15 cellular contexts compared by ENCODE assay signal in the genomic region with DNA sequence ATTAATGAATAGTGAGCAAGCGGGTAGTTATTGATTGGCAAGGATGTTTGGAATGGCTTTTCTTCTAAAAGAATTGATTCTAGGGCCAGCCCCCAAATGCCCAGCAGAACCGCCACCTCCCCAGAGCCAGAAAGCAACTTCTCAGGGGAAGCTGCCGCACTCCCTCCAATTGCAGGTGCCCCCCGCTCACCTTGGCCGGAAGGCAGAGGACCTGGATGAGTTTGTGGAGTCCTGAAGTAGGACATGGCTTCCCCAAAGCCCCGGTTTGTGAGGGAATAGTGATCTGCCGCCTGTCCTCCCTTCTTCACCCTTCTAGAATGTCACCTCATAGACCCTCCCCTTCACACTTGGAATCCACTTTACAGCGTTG.
"Had no signal": no experiment of that assay in that cellular context is flagged by ENCODE, and none has a peak within 500 bp of the region (broad histone marks: within the 10 kb centered on the region; RNA-seq: fewer than 3 reads in every experiment).

A gene with protein sequence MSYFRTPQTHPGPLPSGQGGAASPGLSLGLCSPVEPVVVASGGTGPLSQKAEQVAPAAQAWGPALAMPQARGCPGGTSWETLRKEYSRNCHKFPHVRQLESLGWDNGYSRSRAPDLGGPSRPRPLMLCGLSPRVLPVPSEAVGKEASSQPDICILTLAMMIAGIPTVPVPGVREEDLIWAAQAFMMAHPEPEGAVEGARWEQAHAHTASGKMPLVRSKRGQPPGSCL (minus strand): TSS at position 277 of the 370 bp plus-strand sequence. CDS start 32 bp downstream, at position 245.

- H3K36me3 ChIP-seq: breast epithelium had no signal

- H3K4me3 ChIP-seq: breast epithelium, prostate gland had no signal

- H3K9me3 Mint-ChIP-seq: activated CD4-positive, alpha-beta T cell treated with anti-CD3 and anti-CD28 coated beads, Interleukin-2, amount 10 ng/mL, durations not matched to agents 7 days and 5 days; activated naive CD8-positive, alpha-beta T cell treated with anti-CD3 and anti-CD28 coated beads for 36 hours; naive B cell had no signal

- H3K27me3 Mint-ChIP-seq: activated CD4-positive, alpha-beta T cell treated with anti-CD3 and anti-CD28 coated beads, Interleukin-2, amount 10 ng/mL, durations not matched to agents 7 days and 5 days; activated naive CD8-positive, alpha-beta T cell treated with anti-CD3 and anti-CD28 coated beads for 36 hours; naive B cell had no signal

- H3K27me3 ChIP-seq: breast epithelium had no signal

- DNase-seq: activated CD4-positive, alpha-beta T cell treated with anti-CD3 and anti-CD28 coated beads, Interleukin-2, amount 10 ng/mL, durations not matched to agents 7 days and 5 days; activated CD4-positive, CD25-positive, alpha-beta regulatory T cell; activated effector memory CD4-positive, alpha-beta T cell treated with Interleukin-2 at 50 U/mL for 16 hours; activated naive CD8-positive, alpha-beta T cell treated with anti-CD3 and anti-CD28 coated beads for 36 hours; anterior cingulate cortex; hippocampal formation; kidney glomerular epithelial cell; naive B cell; occipital lobe; stimulated activated CD4-positive, alpha-beta T cell treated with anti-CD3 and anti-CD28 coated beads, Interleukin-12 subunit alpha, Interleukin-12 subunit beta, amount 100 ng/mL, for 4 hours; stimulated activated naive CD4-positive, alpha-beta T cell; T-helper 2 cell had no signal

- H3K27ac Mint-ChIP-seq: activated CD4-positive, alpha-beta T cell treated with anti-CD3 and anti-CD28 coated beads, Interleukin-2, amount 10 ng/mL, durations not matched to agents 7 days and 5 days had no signal

- H3K9me3 ChIP-seq: breast epithelium, prostate gland had no signal

- H3K27ac ChIP-seq: breast epithelium, prostate gland had no signal

- ATAC-seq: sciatic nerve had no signal

- H3K4me3 Mint-ChIP-seq: activated CD4-positive, alpha-beta T cell treated with anti-CD3 and anti-CD28 coated beads, Interleukin-2, amount 10 ng/mL, durations not matched to agents 7 days and 5 days; activated naive CD8-positive, alpha-beta T cell treated with anti-CD3 and anti-CD28 coated beads for 36 hours had no signal
